In the genomic region with DNA sequence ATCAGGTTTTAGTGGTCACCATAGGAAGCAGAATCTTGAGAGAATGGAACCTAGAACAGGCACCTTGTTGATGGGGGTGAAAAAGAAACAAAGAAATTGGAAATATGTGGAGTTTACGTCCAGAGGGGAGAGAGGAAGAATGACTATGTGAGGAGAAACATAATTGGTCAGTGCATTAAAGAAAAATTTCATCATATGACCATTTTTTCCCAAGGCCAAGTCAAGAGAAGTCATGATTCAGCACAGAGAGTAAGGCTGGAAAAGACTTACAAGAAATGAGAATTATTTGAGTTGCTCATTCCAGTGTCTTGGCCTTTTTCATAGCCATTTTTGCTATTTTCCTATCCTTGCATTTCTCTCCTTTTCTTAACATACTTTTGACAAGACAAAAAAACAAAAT, we compare ENCODE assay signal across 1 cellular context.
TF ChIP-seq lines count a peak whose summit lies in the region.

No MANE protein-coding gene starts in this region.

TF ChIP-seq in IMR-90, 13 proteins besides CTCF, POLR2A, EP300 and RAD21 (continued from another document):
- TF ChIP-seq, protein P1, sequence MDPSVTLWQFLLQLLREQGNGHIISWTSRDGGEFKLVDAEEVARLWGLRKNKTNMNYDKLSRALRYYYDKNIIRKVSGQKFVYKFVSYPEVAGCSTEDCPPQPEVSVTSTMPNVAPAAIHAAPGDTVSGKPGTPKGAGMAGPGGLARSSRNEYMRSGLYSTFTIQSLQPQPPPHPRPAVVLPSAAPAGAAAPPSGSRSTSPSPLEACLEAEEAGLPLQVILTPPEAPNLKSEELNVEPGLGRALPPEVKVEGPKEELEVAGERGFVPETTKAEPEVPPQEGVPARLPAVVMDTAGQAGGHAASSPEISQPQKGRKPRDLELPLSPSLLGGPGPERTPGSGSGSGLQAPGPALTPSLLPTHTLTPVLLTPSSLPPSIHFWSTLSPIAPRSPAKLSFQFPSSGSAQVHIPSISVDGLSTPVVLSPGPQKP (IDR thresholded peaks at IDR 0.05; ENCODE audit: borderline replicate concordance, low read depth, low read length), result no peak
- TF ChIP-seq CHD1 (IDR thresholded peaks at IDR 0.05; ENCODE audit: low read depth, low read length) (no peak), RCOR1 (IDR thresholded peaks at IDR 0.05; ENCODE audit: insufficient replicate concordance, low read length) (no peak), CEBPB (IDR thresholded peaks at IDR 0.05; ENCODE audit: low read depth, low read length) (no peak), MAFK (IDR thresholded peaks at IDR 0.05; ENCODE audit: low read depth, low read length) (no peak), BHLHE40 (IDR thresholded peaks at IDR 0.05; ENCODE audit: low read depth, low read length) (no peak)
TF ChIP-seq in IMR-90: peak in this region for 0.
